ENCODE assay signal across 16 cellular contexts in the genomic region with DNA sequence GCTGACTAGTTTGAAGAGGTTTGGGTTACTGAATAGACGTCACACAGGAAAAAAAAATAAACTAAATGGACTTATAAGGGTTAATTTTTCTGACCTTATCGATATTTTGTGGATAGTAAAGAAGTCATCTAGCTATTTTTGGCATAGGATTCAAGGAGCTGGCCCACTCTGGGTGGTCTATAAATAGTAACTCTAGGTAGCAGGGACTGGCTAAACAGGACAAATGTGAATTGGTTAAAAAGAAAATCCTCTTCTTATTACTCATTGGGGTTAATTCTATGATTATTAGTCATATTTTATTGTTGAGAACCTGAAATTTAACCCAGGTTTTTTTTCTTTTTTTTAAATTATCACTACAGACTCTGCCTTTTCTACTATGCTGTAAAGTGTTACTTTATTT.
DNase-seq lines count a peak whose midpoint lies in the region; FAIRE-seq and TF ChIP-seq lines count a peak whose summit lies in the region.
"Had no signal": no experiment of that assay in that cellular context is flagged by ENCODE, and none has a peak within 500 bp of the region (broad histone marks: within the 10 kb centered on the region; RNA-seq: fewer than 3 reads in every experiment).

No MANE protein-coding gene starts in this region.

- H3K27ac Mint-ChIP-seq in activated CD4-positive, alpha-beta memory T cell treated with anti-CD3 and anti-CD28 coated beads for 36 hours = no peak overlapping the region

- peak overlapping the region; percentile 7 for H3K27ac ChIP-seq in osteoblast (ENCODE audit: low read depth, low read length)
- no peak overlapping the region for H3K27ac ChIP-seq in caudate nucleus (ENCODE audit: low read depth, low read length)
- H3K27ac ChIP-seq: BLaER1, Peyer's patch, SJCRH30 had no signal

- H3K4me3 ChIP-seq in osteoblast (ENCODE audit: insufficient read depth, low read length) = no peak overlapping the region
- H3K4me3 ChIP-seq: BLaER1, Peyer's patch, SJCRH30 had no signal

- POLR2A ChIA-PET in activated CD4-positive, alpha-beta memory T cell treated with anti-CD3 and anti-CD28 coated beads for 36 hours (lab: Charles Lee) = no interaction called here

- DNase-seq in EL = peak; percentile 33
- peak; percentile 11 for DNase-seq in HS-27A (ENCODE audit: low read depth)
- peak; percentile 55 for DNase-seq in osteoblast (ENCODE audit: insufficient read length, low spot score, missing footprints)
- DNase-seq in NCI-H1048 (lab: John Stamatoyannopoulos, UW) = no peak
- no peak for DNase-seq in caudate nucleus (lab: John Stamatoyannopoulos, UW)
- no peak for DNase-seq in activated CD4-positive, alpha-beta memory T cell treated with anti-CD3 and anti-CD28 coated beads for 36 hours
- DNase-seq: H7, NCI-H1092 treated with DMSO at 0.1 percent for 48 hours, NCI-H1694 treated with DMSO at 0.1 percent for 48 hours, NCI-H446, NCI-H774, Peyer's patch, SJCRH30 had no signal

- peak; percentile 15 for FAIRE-seq in TTC549 (lab: Jason Lieb, UNC)
- FAIRE-seq: HTR-8/SVneo had no signal

- no peaks in the 10 kb centered on the region for H3K27me3 Mint-ChIP-seq in activated CD4-positive, alpha-beta memory T cell treated with anti-CD3 and anti-CD28 coated beads for 36 hours

- no peak overlapping the region for H3K4me2 ChIP-seq in osteoblast (ENCODE audit: insufficient read depth, low read length)
- H3K4me2 ChIP-seq: BLaER1 had no signal

- no peak overlapping the region for H2AFZ ChIP-seq in osteoblast (ENCODE audit: low read length)

- TF ChIP-seq CTCF in osteoblast (IDR thresholded peaks at IDR 0.05; ENCODE audit: extremely low read depth, low read depth, low read length) = no peak

- H3K36me3 ChIP-seq in osteoblast (ENCODE audit: insufficient read depth, low read length) = no peaks in the 10 kb centered on the region

- no peaks in the 10 kb centered on the region for H3K27me3 ChIP-seq in osteoblast (ENCODE audit: insufficient read depth, low read length)
- H3K27me3 ChIP-seq: BLaER1, Peyer's patch, SJCRH30 had no signal

- no peaks in the 10 kb centered on the region for H4K20me1 ChIP-seq in osteoblast (ENCODE audit: insufficient read depth, low read length)
- H4K20me1 ChIP-seq: BLaER1 had no signal

- peaks cover 8% of the 10 kb centered on the region for H3K4me1 ChIP-seq in osteoblast (ENCODE audit: insufficient read depth, low read length)
- H3K4me1 ChIP-seq: BLaER1, Peyer's patch, SJCRH30 had no signal

- H3K36me3 Mint-ChIP-seq in activated CD4-positive, alpha-beta memory T cell treated with anti-CD3 and anti-CD28 coated beads for 36 hours = peaks cover 49% of the 10 kb centered on the region

- CTCF ChIA-PET in activated CD4-positive, alpha-beta memory T cell treated with anti-CD3 and anti-CD28 coated beads for 36 hours (lab: Charles Lee) = no interaction called here

- intact Hi-C loops in activated CD4-positive, alpha-beta memory T cell treated with anti-CD3 and anti-CD28 coated beads for 36 hours (cut with micrococcal nuclease) = no loop called here

- H3K4me1 Mint-ChIP-seq in activated CD4-positive, alpha-beta memory T cell treated with anti-CD3 and anti-CD28 coated beads for 36 hours (ENCODE audit: low read depth) = peaks cover 1% of the 10 kb centered on the region

- no peaks in the 10 kb centered on the region for H3K79me2 ChIP-seq in osteoblast (ENCODE audit: insufficient read depth, low read length)

- H3K9me3 Mint-ChIP-seq in activated CD4-positive, alpha-beta memory T cell treated with anti-CD3 and anti-CD28 coated beads for 36 hours = peaks cover 9% of the 10 kb centered on the region

- no peaks in the 10 kb centered on the region for H3K9me3 ChIP-seq in osteoblast (ENCODE audit: low read depth, low read length)
- H3K9me3 ChIP-seq: Peyer's patch, SJCRH30 had no signal

- no peak overlapping the region for H3K4me3 Mint-ChIP-seq in activated CD4-positive, alpha-beta memory T cell treated with anti-CD3 and anti-CD28 coated beads for 36 hours

Comparison
In these comparisons a context has a peak if more than half of its experiments do, and no peak if none do; other contexts are left out.
1. DNase-seq: peak in EL (single experiment), HS-27A (single experiment) and osteoblast (single experiment); none in NCI-H1048 (single experiment), caudate nucleus (0 of 61) and activated CD4-positive, alpha-beta memory T cell treated with anti-CD3 and anti-CD28 coated beads for 36 hours (single experiment).